In genomic region chr14:104109731-104110361, GRCh38 we compare ENCODE assay signal across 26 cellular contexts. TPM values are rescaled to one million over a fixed set of nuclear protein-coding genes. Genes with fewer than 3 reads are reported as not detected.
DNase-seq lines count a peak whose midpoint lies in the region; ATAC-seq and TF ChIP-seq lines count a peak whose summit lies in the region.
"Had no signal": no experiment of that assay in that cellular context is flagged by ENCODE, and none has a peak within 500 bp of the region (broad histone marks: within the 10 kb centered on the region; RNA-seq: fewer than 3 reads in every experiment).

No MANE protein-coding gene starts in this region.

- no peaks in the 10 kb centered on the region for H3K9me3 Mint-ChIP-seq in activated CD4-positive, alpha-beta T cell treated with anti-CD3 and anti-CD28 coated beads, Interleukin-2, amount 10 ng/mL, durations not matched to agents 7 days and 5 days
- H3K9me3 Mint-ChIP-seq in WTC11, result no peaks in the 10 kb centered on the region
- H3K9me3 Mint-ChIP-seq: activated naive CD4-positive, alpha-beta T cell treated with anti-CD3 and anti-CD28 coated beads, Interleukin-2, amount 50 U/mL, for 72 hours; activated T-cell treated with anti-CD3 and anti-CD28 coated beads, Interleukin-2, amount 50 U/mL, for 4 hours; CD4-positive, alpha-beta memory T cell; naive thymus-derived CD8-positive, alpha-beta T cell; type B pancreatic cell had no signal

- no peak for DNase-seq in activated CD4-positive, alpha-beta T cell treated with anti-CD3 and anti-CD28 coated beads, Interleukin-2, amount 10 ng/mL, durations not matched to agents 7 days and 5 days
- DNase-seq in activated CD4-positive, alpha-beta T cell treated with anti-CD3 and anti-CD28 coated beads, Interleukin-2, amount 50 U/mL, for 4 hours, result no peak
- DNase-seq in WTC11 (ENCODE audit: low spot score), result peak; percentile 7
- DNase-seq in right cardiac atrium, result peak in 2 of 3 donors; percentile 8 to 33
- DNase-seq in sciatic nerve (ENCODE audit: low spot score), result peak; percentile 51
- no peak for DNase-seq in caudate nucleus (lab: John Stamatoyannopoulos, UW)
- DNase-seq: activated CD4-positive, CD25-positive, alpha-beta regulatory T cell; activated T-cell treated with anti-CD3 and anti-CD28 coated beads, Interleukin-2, amount 50 U/mL, for 4 hours; CD4-positive, alpha-beta memory T cell; DMS153; NCI-H1436 treated with DMSO at 0.1 percent for 48 hours; NCI-H2107; NCI-H510A; PC-3; SIG-M5; stimulated activated CD8-positive, alpha-beta memory T cell treated with anti-CD3 and anti-CD28 coated beads, Interleukin-4, amount 100 ng/mL, for 48 hours had no signal

- H3K27ac ChIP-seq in right cardiac atrium (ENCODE audit: low read length) (no peak overlapping the region), caudate nucleus (ENCODE audit: low read depth, low read length) (no peak overlapping the region)
- H3K27ac ChIP-seq: epithelial cell of prostate, KMS-11, parathyroid adenoma had no signal

- no peak overlapping the region for H3K4me3 Mint-ChIP-seq in activated CD4-positive, alpha-beta T cell treated with anti-CD3 and anti-CD28 coated beads, Interleukin-2, amount 10 ng/mL, durations not matched to agents 7 days and 5 days
- no peak overlapping the region for H3K4me3 Mint-ChIP-seq in WTC11
- H3K4me3 Mint-ChIP-seq: activated T-cell treated with anti-CD3 and anti-CD28 coated beads, Interleukin-2, amount 50 U/mL, for 4 hours; CD4-positive, alpha-beta memory T cell; naive thymus-derived CD8-positive, alpha-beta T cell; type B pancreatic cell had no signal

- no peaks in the 10 kb centered on the region for H3K27me3 Mint-ChIP-seq in activated CD4-positive, alpha-beta T cell treated with anti-CD3 and anti-CD28 coated beads, Interleukin-2, amount 10 ng/mL, durations not matched to agents 7 days and 5 days
- H3K27me3 Mint-ChIP-seq in WTC11 (ENCODE audit: low read depth), result no peaks in the 10 kb centered on the region

- intact Hi-C loops in right cardiac atrium (cut with DNase I) (no loop called here), sciatic nerve (cut with DNase I) (no loop called here)

- no peaks in the 10 kb centered on the region for H3K27me3 ChIP-seq in right cardiac atrium (ENCODE audit: control insufficient read depth, insufficient read depth)

- POLR2A ChIA-PET in activated CD4-positive, alpha-beta T cell treated with anti-CD3 and anti-CD28 coated beads, Interleukin-2, amount 10 ng/mL, durations not matched to agents 7 days and 5 days (lab: Charles Lee), result no interaction called here
- POLR2A ChIA-PET in WTC11 (lab: Charles Lee), result no interaction called here

- H3K4me1 Mint-ChIP-seq in activated CD4-positive, alpha-beta T cell treated with anti-CD3 and anti-CD28 coated beads, Interleukin-2, amount 10 ng/mL, durations not matched to agents 7 days and 5 days, result no peaks in the 10 kb centered on the region
- peaks cover 2% of the 10 kb centered on the region; the same call in 1 of the 2 replicates for H3K4me1 Mint-ChIP-seq in WTC11
- H3K4me1 Mint-ChIP-seq: CD4-positive, alpha-beta memory T cell; naive thymus-derived CD8-positive, alpha-beta T cell had no signal

- no peaks in the 10 kb centered on the region for H3K36me3 Mint-ChIP-seq in activated CD4-positive, alpha-beta T cell treated with anti-CD3 and anti-CD28 coated beads, Interleukin-2, amount 10 ng/mL, durations not matched to agents 7 days and 5 days (ENCODE audit: low read depth)
- H3K36me3 Mint-ChIP-seq in WTC11, result no peaks in the 10 kb centered on the region
- H3K36me3 Mint-ChIP-seq: activated naive CD4-positive, alpha-beta T cell treated with anti-CD3 and anti-CD28 coated beads, Interleukin-2, amount 50 U/mL, for 72 hours; CD4-positive, alpha-beta memory T cell; naive thymus-derived CD8-positive, alpha-beta T cell; type B pancreatic cell had no signal

- H3K4me3 ChIP-seq in right cardiac atrium (ENCODE audit: low read length), result no peak overlapping the region

- no peaks in the 10 kb centered on the region for H3K9me3 ChIP-seq in right cardiac atrium (ENCODE audit: control insufficient read depth, low read length)

- no peaks in the 10 kb centered on the region for H3K4me1 ChIP-seq in right cardiac atrium (ENCODE audit: control insufficient read depth, insufficient read depth, low read length)

- WGBS in right cardiac atrium, result 89% methylated on average over 24 of the region's 24 CpGs

- CTCF ChIA-PET in activated CD4-positive, alpha-beta T cell treated with anti-CD3 and anti-CD28 coated beads, Interleukin-2, amount 10 ng/mL, durations not matched to agents 7 days and 5 days (lab: Charles Lee), result no interaction called here
- CTCF ChIA-PET in WTC11 (lab: Charles Lee), result interaction anchor here (0.7 to 6.5 kb wide), 3 partner anchors 16 to 106 kb away, joined by 3 to 44 read pairs (median 4); no protein-coding TSS in a partner anchor

- no peak for ATAC-seq in WTC11
- ATAC-seq in right cardiac atrium, result no peak
- ATAC-seq in sciatic nerve, result no peak
- no peak for ATAC-seq in HG03025 (IDR thresholded peaks at IDR 0.05; ENCODE audit: low FRiP score, unreplicated experiment)
- ATAC-seq in HG03196 (IDR thresholded peaks at IDR 0.05; ENCODE audit: unreplicated experiment), result no peak
- ATAC-seq: activated naive CD4-positive, alpha-beta T cell treated with anti-CD3 and anti-CD28 coated beads, Interleukin-2, amount 50 U/mL, for 72 hours; activated T-cell treated with anti-CD3 and anti-CD28 coated beads, Interleukin-2, amount 50 U/mL, for 4 hours; naive thymus-derived CD8-positive, alpha-beta T cell; PC-3 had no signal

- no peak for TF ChIP-seq CTCF in WTC11 (IDR thresholded peaks at IDR 0.05)

- H3K27ac Mint-ChIP-seq in activated CD4-positive, alpha-beta T cell treated with anti-CD3 and anti-CD28 coated beads, Interleukin-2, amount 10 ng/mL, durations not matched to agents 7 days and 5 days, result peak overlapping the region; percentile 46
- H3K27ac Mint-ChIP-seq in WTC11, result no peak overlapping the region
- H3K27ac Mint-ChIP-seq: activated naive CD4-positive, alpha-beta T cell treated with anti-CD3 and anti-CD28 coated beads, Interleukin-2, amount 50 U/mL, for 72 hours; CD4-positive, alpha-beta memory T cell; naive thymus-derived CD8-positive, alpha-beta T cell had no signal

TF ChIP-seq in WTC11, 78 proteins besides CTCF, POLR2A, EP300 and RAD21 (continues in another document):
- TF ChIP-seq NFE2L1 (CRISPR knock-in tag; IDR thresholded peaks at IDR 0.05) (no peak), SMAD4 (CRISPR knock-in tag; IDR thresholded peaks at IDR 0.05) (no peak), MAX (CRISPR knock-in tag; IDR thresholded peaks at IDR 0.05) (no peak), ZNF219 (CRISPR knock-in tag; IDR thresholded peaks at IDR 0.05; ENCODE audit: borderline replicate concordance) (no peak), FOXK1 (CRISPR knock-in tag; IDR thresholded peaks at IDR 0.05) (no peak), ERG (CRISPR knock-in tag; IDR thresholded peaks at IDR 0.05) (no peak), USF2 (CRISPR knock-in tag; IDR thresholded peaks at IDR 0.05) (no peak)

RNA-seq across cellular contexts. Expression of gene ASPG, which starts 24.3 kb away (rescaled TPM):
- not detected for total RNA-seq in activated CD4-positive, alpha-beta T cell treated with anti-CD3 and anti-CD28 coated beads, Interleukin-2, amount 10 ng/mL, durations not matched to agents 7 days and 5 days
- total RNA-seq in WTC11 (2021) (3.4 to 3.8 TPM (median 3.5 TPM) in 3 replicates), right cardiac atrium (100 to 1,000 TPM; 169 to 307 (median 208) TPM), sciatic nerve (4.6 TPM)
- polyA plus RNA-seq in right cardiac atrium, result 99.1 TPM
- total RNA-seq: A172; activated CD8-positive, alpha-beta memory T cell treated with anti-CD3 and anti-CD28 coated beads for 36 hours; activated naive CD4-positive, alpha-beta T cell treated with anti-CD3 and anti-CD28 coated beads, Interleukin-2, amount 50 U/mL, for 72 hours; CD4-positive, alpha-beta memory T cell; naive thymus-derived CD8-positive, alpha-beta T cell had no signal
- polyA plus RNA-seq: CD4-positive, alpha-beta memory T cell; naive thymus-derived CD8-positive, alpha-beta T cell had no signal

RNA-seq across cellular contexts. Expression of gene KIF26A, which starts 28.5 kb away (rescaled TPM):
- under 1 TPM; 0.35 to 0.50 TPM for total RNA-seq in activated CD4-positive, alpha-beta T cell treated with anti-CD3 and anti-CD28 coated beads, Interleukin-2, amount 10 ng/mL, durations not matched to agents 7 days and 5 days
- total RNA-seq in WTC11 (2021), result 36.4 to 53.4 TPM (median 39.5 TPM) in 3 replicates
- total RNA-seq in right cardiac atrium, result 10 to 100 TPM in 2 of 4 donors, 1 to 10 TPM in 2; 7.9 to 10.6 (median 9.9) TPM
- 7.1 TPM for polyA plus RNA-seq in right cardiac atrium
- 10.4 TPM for total RNA-seq in sciatic nerve
- polyA plus RNA-seq: naive thymus-derived CD8-positive, alpha-beta T cell had no signal

Comparison
In these comparisons a context has a peak if more than half of its experiments do, and no peak if none do; other contexts are left out.
1. DNase-seq: peak in WTC11 (single experiment), right cardiac atrium (2 of 3) and sciatic nerve (single experiment); none in activated CD4-positive, alpha-beta T cell treated with anti-CD3 and anti-CD28 coated beads, Interleukin-2, amount 10 ng/mL, durations not matched to agents 7 days and 5 days (single experiment), activated CD4-positive, alpha-beta T cell treated with anti-CD3 and anti-CD28 coated beads, Interleukin-2, amount 50 U/mL, for 4 hours (0 of 2) and caudate nucleus (0 of 61).
2. RNA of gene ASPG, which starts 24.3 kb away (total RNA-seq): 169 to 307 TPM in right cardiac atrium; 4.6 TPM in sciatic nerve (single experiment), 3.4 to 3.8 TPM in WTC11 and not detected in activated CD4-positive, alpha-beta T cell treated with anti-CD3 and anti-CD28 coated beads, Interleukin-2, amount 10 ng/mL, durations not matched to agents 7 days and 5 days; every median in the first group is over 10 times any median in the second.